In the genomic region with DNA sequence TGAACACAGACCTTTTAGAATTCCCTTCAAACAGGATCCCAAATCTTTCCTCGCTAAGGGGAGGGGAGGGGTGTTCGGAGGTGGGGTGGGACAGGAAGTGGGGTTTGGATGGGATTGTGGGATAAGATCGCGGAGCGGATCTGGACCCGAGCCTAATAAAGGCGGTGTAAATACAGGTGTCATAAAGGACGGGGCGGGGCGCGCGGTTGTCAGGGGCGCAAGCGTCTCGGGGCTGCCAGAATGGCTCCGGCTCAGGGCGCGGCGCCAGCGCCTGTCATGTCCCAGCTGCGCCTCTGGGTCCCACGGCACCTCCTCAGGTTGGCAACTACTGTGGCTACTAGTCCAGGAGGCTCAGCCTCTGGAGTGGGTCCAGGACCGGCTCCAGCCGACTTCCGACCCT, we compare ENCODE assay signal across 8 cellular contexts. TPM values are rescaled to one million over a fixed set of nuclear protein-coding genes. Genes with fewer than 3 reads are reported as not detected.
A peak's percentile ranks its signal among the peaks of the same experiment; 100 is the strongest.
DNase-seq lines count a peak whose midpoint lies in the region; ATAC-seq and TF ChIP-seq lines count a peak whose summit lies in the region.

No MANE protein-coding gene starts in this region.

- WGBS in adrenal gland, 4 donors = 0 to 2% (median 1%) methylated on average over 6 to 25 of the region's 25 CpGs

- H3K4me3 ChIP-seq in adrenal gland = peak overlapping the region in 2 of 4 donors; percentile 14 to 39
- H3K4me3 ChIP-seq in iPS-15b (ENCODE audit: low read depth, low read length) = peak overlapping the region; percentile 55
- H3K4me3 ChIP-seq in skeletal muscle tissue (ENCODE audit: low read length in 3 of 3) = peak overlapping the region; percentile 54 to 61 (median 59)

- H3K4me1 ChIP-seq in adrenal gland (replicated peaks in 1 of 2) (peaks cover 4 to 7% of the 10 kb centered on the region in 2 donors), iPS-15b (ENCODE audit: control insufficient read depth, insufficient read depth, low read length) (no peaks in the 10 kb centered on the region), skeletal muscle tissue (ENCODE audit: control insufficient read depth in 3 of 3, insufficient read depth in 3 of 3, low read length in 3 of 3) (peaks cover 3 to 8% (median 4%) of the 10 kb centered on the region in 3 donors)

- H3K27me3 ChIP-seq in adrenal gland (peaks cover 8% of the 10 kb centered on the region), iPS-15b (ENCODE audit: control insufficient read depth, insufficient read depth, low read length) (peaks cover 13% of the 10 kb centered on the region), skeletal muscle tissue (ENCODE audit: control insufficient read depth in 3 of 3, insufficient read depth in 3 of 3, low read length in 3 of 3) (peaks cover 0 to 3% (median 0%) of the 10 kb centered on the region in 3 donors)

- H3K27ac ChIP-seq in adrenal gland (no peak overlapping the region), skeletal muscle tissue (ENCODE audit: low read depth, low read length) (no peak overlapping the region)

- H3K9me3 ChIP-seq in adrenal gland (replicated peaks in 1 of 3) (no peaks in the 10 kb centered on the region), iPS-15b (ENCODE audit: control insufficient read depth, insufficient read depth, low read length) (no peaks in the 10 kb centered on the region), skeletal muscle tissue (ENCODE audit: control insufficient read depth in 3 of 3, low read length in 3 of 3) (no peaks in the 10 kb centered on the region)

- no peaks in the 10 kb centered on the region for H3K36me3 ChIP-seq in adrenal gland (replicated peaks in 1 of 2)
- H3K36me3 ChIP-seq in iPS-15b (ENCODE audit: control insufficient read depth, insufficient read depth, low read length) = no peaks in the 10 kb centered on the region
- no peaks in the 10 kb centered on the region for H3K36me3 ChIP-seq in skeletal muscle tissue (ENCODE audit: control insufficient read depth in 3 of 3, insufficient read depth in 3 of 3, low read length in 3 of 3)

- intact Hi-C loops in adrenal gland (cut with DNase I) = no loop called here

- no peak for TF ChIP-seq CTCF in adrenal gland (IDR thresholded peaks at IDR 0.05)

- peak; percentile 39 for DNase-seq in DMS153 (lab: John Stamatoyannopoulos, UW)
- DNase-seq in NCI-H1694 treated with DMSO at 0.1 percent for 48 hours (lab: John Stamatoyannopoulos, UW) = peak; percentile 30
- peak; percentile 28 to 56 (median 46) for DNase-seq in adrenal gland
- DNase-seq in effector CD8-positive, alpha-beta T cell (lab: John Stamatoyannopoulos, UW) = no peak

- ATAC-seq in HG03025 (IDR thresholded peaks at IDR 0.05; ENCODE audit: low FRiP score, unreplicated experiment) (no peak), GM18867 (IDR thresholded peaks at IDR 0.05; ENCODE audit: unreplicated experiment) (no peak)

- no peak for TF ChIP-seq POLR2A in adrenal gland (IDR thresholded peaks at IDR 0.05)

- H3K9ac ChIP-seq in iPS-15b (ENCODE audit: low read depth, low read length) (no peak overlapping the region), skeletal muscle tissue (ENCODE audit: low read depth in 1 of 3, low read length in 3 of 3) (peak overlapping the region; percentile 51 to 74 (median 59))

RNA-seq across cellular contexts. Expression of a gene that starts 59.8 kb away (rescaled TPM):
- not detected for total RNA-seq in adrenal gland
- polyA plus RNA-seq in adrenal gland = not detected
- not detected for total RNA-seq in skeletal muscle tissue
